ENCODE assay signal across 8 cellular contexts in genomic region chr20:17873410-17874270, GRCh38.
A peak's percentile ranks its signal among the peaks of the same experiment; 100 is the strongest.
DNase-seq lines count a peak whose midpoint lies in the region; ATAC-seq and TF ChIP-seq lines count a peak whose summit lies in the region.

No MANE protein-coding gene starts in this region.

- POLR2A ChIA-PET in OCI-LY7 (lab: Charles Lee) = interaction anchor here (0.6 to 1.7 kb wide), 3 partner anchors 16 to 31 kb away, joined by 3 to 5 read pairs (median 4); no protein-coding TSS in a partner anchor

- H3K4me3 ChIP-seq in RWPE2 (ENCODE audit: severe bottlenecking) (no peak overlapping the region), fibroblast of villous mesenchyme (ENCODE audit: low read depth, low read length) (peak overlapping the region; percentile 10), OCI-LY7 (ENCODE audit: low read depth, low read length, poor library complexity, severe bottlenecking) (no peak overlapping the region)
- H3K4me3 ChIP-seq in effector memory CD4-positive, alpha-beta T cell (ENCODE audit: insufficient read depth, low read depth, low read length, poor library complexity, severe bottlenecking) = no peak overlapping the region

- intact Hi-C loops in OCI-LY7 (cut with micrococcal nuclease; ENCODE audit: unreplicated experiment) = no loop called here

- no peaks in the 10 kb centered on the region for H3K9me3 ChIP-seq in RWPE2 (ENCODE audit: severe bottlenecking)
- H3K9me3 ChIP-seq in OCI-LY7 (ENCODE audit: low read length) = no peaks in the 10 kb centered on the region
- no peaks in the 10 kb centered on the region for H3K9me3 ChIP-seq in effector memory CD4-positive, alpha-beta T cell (ENCODE audit: control insufficient read depth, low read length)

- H3K4me2 ChIP-seq in OCI-LY7 (ENCODE audit: low read length) = no peak overlapping the region

- CTCF ChIA-PET in OCI-LY7 (lab: Charles Lee; ENCODE audit: unreplicated experiment) = no interaction called here

- H3K4me1 ChIP-seq in RWPE2 (ENCODE audit: insufficient read depth, poor library complexity, severe bottlenecking) (no peaks in the 10 kb centered on the region), OCI-LY7 (ENCODE audit: insufficient read depth, low read length, poor library complexity, severe bottlenecking) (peaks cover 20% of the 10 kb centered on the region)
- H3K4me1 ChIP-seq in effector memory CD4-positive, alpha-beta T cell (ENCODE audit: control insufficient read depth, insufficient read depth, low read length, poor library complexity, severe bottlenecking) = no peaks in the 10 kb centered on the region

- H2AFZ ChIP-seq in OCI-LY7 (ENCODE audit: low read length) = no peak overlapping the region

- H4K20me1 ChIP-seq in OCI-LY7 (ENCODE audit: insufficient read depth, low read length) = no peaks in the 10 kb centered on the region

- no peaks in the 10 kb centered on the region for H3K79me2 ChIP-seq in OCI-LY7 (ENCODE audit: insufficient read depth, low read depth, low read length)

- H3K9me2 ChIP-seq in OCI-LY7 (ENCODE audit: insufficient read depth, low read length) = no peaks in the 10 kb centered on the region

- H3K27ac ChIP-seq in RWPE2 (ENCODE audit: poor library complexity, severe bottlenecking) (no peak overlapping the region), OCI-LY7 (ENCODE audit: low read depth, low read length, poor library complexity, severe bottlenecking) (no peak overlapping the region)
- no peak overlapping the region for H3K27ac ChIP-seq in effector memory CD4-positive, alpha-beta T cell (ENCODE audit: insufficient read depth, low read length, poor library complexity, severe bottlenecking)

- no TSS peak for BruUV-seq in OCI-LY7 (replicated peaks; lab: Mats Ljungman, UMichigan)

- no peaks in the 10 kb centered on the region for H3K27me3 ChIP-seq in RWPE2 (ENCODE audit: insufficient read depth, poor library complexity, severe bottlenecking)
- H3K27me3 ChIP-seq in effector memory CD4-positive, alpha-beta T cell (replicated peaks; ENCODE audit: control insufficient read depth, insufficient read depth, low read length, poor library complexity, severe bottlenecking) = no peaks in the 10 kb centered on the region

- TF ChIP-seq CTCF in RWPE2 (IDR thresholded peaks at IDR 0.05; ENCODE audit: poor library complexity, severe bottlenecking) (no peak), fibroblast of villous mesenchyme (IDR thresholded peaks at IDR 0.05; ENCODE audit: insufficient read depth, low read depth, low read length) (no peak), OCI-LY7 (conservative IDR thresholded peaks at IDR 0.05; ENCODE audit: low read length) (no peak)

- no peaks in the 10 kb centered on the region for H3K36me3 ChIP-seq in RWPE2 (ENCODE audit: low read depth)
- no peaks in the 10 kb centered on the region for H3K36me3 ChIP-seq in OCI-LY7 (ENCODE audit: insufficient read depth, low read length)
- no peaks in the 10 kb centered on the region for H3K36me3 ChIP-seq in effector memory CD4-positive, alpha-beta T cell (ENCODE audit: control insufficient read depth, insufficient read depth, low read length)

- DNase-seq in NCI-H526 (lab: John Stamatoyannopoulos, UW) (peak; percentile 11 to 34), NCI-H526 treated with DMSO at 0.1 percent for 48 hours (lab: John Stamatoyannopoulos, UW) (no peak), RWPE2 (ENCODE audit: low spot score) (no peak), fibroblast of villous mesenchyme (ENCODE audit: low read depth) (peak; percentile 98), retina (peak; percentile 34), OCI-LY7 (ENCODE audit: low spot score) (no peak)
- DNase-seq in effector memory CD4-positive, alpha-beta T cell = no peak

- ATAC-seq in RWPE2 (ENCODE audit: low read depth) (peak; percentile 78), GM21390 (IDR thresholded peaks at IDR 0.05; ENCODE audit: unreplicated experiment) (no peak)

Comparison
In these comparisons a context has a peak if more than half of its experiments do, and no peak if none do; other contexts are left out.
1. DNase-seq: peak in NCI-H526 (2 of 2), fibroblast of villous mesenchyme (single experiment) and retina (single experiment); none in NCI-H526 treated with DMSO at 0.1 percent for 48 hours (single experiment), RWPE2 (single experiment), OCI-LY7 (single experiment) and effector memory CD4-positive, alpha-beta T cell (0 of 3).